In the genomic region with DNA sequence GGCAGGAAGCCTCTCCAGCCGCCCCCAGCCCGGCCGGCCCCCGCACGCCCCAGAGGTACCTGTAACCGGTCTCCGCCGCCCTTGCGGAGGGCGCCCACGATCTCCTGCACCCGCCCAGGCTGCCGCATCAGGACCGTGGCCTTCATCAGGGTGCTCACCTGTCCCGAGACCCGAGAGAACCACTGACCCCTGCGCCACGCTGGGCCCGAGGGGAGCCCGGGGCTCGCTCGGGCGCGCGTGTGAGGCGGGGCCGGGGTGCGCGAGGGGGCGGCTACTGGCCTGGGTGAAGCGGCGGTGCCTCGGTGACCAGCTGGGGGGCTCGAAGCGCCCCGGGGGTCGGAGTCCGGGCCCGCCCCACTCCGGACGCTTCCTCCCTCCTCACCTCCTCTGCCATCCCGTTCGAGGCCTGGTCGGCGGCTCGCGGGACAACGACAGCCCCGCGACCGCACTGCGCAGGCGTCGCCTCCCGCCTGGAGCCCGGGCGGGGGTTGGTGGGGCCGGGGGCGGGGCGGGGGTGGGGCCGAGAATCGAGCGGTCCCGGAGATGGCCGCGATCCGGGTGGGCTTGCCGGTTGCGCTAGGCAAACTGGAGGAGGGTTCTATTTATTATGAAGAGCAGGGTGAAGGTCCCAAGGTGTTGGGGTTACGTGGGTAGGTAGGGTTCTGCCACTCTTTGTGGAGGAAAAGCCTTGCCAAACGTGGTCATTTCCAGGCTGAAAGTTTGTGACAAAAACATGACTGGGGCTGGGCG, we compare ENCODE assay signal across 1 cellular context.
TF ChIP-seq lines count a peak whose summit lies in the region.

A gene (minus strand): TSS at position 433 of the 750 bp plus-strand sequence. CDS start 39 bp downstream, at position 394.

TF ChIP-seq in HepG2, 621 proteins besides CTCF, POLR2A, EP300 and RAD21 (continued from another document and continues in another):
- TF ChIP-seq, protein P1, sequence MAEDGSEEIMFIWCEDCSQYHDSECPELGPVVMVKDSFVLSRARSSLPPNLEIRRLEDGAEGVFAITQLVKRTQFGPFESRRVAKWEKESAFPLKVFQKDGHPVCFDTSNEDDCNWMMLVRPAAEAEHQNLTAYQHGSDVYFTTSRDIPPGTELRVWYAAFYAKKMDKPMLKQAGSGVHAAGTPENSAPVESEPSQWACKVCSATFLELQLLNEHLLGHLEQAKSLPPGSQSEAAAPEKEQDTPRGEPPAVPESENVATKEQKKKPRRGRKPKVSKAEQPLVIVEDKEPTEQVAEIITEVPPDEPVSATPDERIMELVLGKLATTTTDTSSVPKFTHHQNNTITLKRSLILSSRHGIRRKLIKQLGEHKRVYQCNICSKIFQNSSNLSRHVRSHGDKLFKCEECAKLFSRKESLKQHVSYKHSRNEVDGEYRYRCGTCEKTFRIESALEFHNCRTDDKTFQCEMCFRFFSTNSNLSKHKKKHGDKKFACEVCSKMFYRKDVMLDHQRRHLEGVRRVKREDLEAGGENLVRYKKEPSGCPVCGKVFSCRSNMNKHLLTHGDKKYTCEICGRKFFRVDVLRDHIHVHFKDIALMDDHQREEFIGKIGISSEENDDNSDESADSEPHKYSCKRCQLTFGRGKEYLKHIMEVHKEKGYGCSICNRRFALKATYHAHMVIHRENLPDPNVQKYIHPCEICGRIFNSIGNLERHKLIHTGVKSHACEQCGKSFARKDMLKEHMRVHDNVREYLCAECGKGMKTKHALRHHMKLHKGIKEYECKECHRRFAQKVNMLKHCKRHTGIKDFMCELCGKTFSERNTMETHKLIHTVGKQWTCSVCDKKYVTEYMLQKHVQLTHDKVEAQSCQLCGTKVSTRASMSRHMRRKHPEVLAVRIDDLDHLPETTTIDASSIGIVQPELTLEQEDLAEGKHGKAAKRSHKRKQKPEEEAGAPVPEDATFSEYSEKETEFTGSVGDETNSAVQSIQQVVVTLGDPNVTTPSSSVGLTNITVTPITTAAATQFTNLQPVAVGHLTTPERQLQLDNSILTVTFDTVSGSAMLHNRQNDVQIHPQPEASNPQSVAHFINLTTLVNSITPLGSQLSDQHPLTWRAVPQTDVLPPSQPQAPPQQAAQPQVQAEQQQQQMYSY (CRISPR knock-in tag; IDR thresholded peaks at IDR 0.05), result no peak
- TF ChIP-seq TGIF2 (CRISPR knock-in tag; IDR thresholded peaks at IDR 0.05) (no peak), MTA3 (CRISPR knock-in tag; IDR thresholded peaks at IDR 0.05) (no peak), MYC (CRISPR knock-in tag; IDR thresholded peaks at IDR 0.05; ENCODE audit: borderline replicate concordance) (peak; percentile 28; the same call in 1 of the 2 replicates), RFXAP (CRISPR knock-in tag; IDR thresholded peaks at IDR 0.05; ENCODE audit: borderline replicate concordance) (no peak), ERF (CRISPR knock-in tag; IDR thresholded peaks at IDR 0.05) (0 out of 2 replicates have a peak, but pooled peaks have one; percentile 22), JUNB (CRISPR knock-in tag; IDR thresholded peaks at IDR 0.05; ENCODE audit: borderline replicate concordance) (no peak), HNRNPL (IDR thresholded peaks at IDR 0.05; ENCODE audit: low read depth, low read length) (no peak), MIER2 (CRISPR knock-in tag; IDR thresholded peaks at IDR 0.05) (no peak), HOXD1 (CRISPR knock-in tag; IDR thresholded peaks at IDR 0.05) (no peak), GPN1 (CRISPR knock-in tag; IDR thresholded peaks at IDR 0.05; ENCODE audit: borderline replicate concordance) (no peak), U2AF2 (IDR thresholded peaks at IDR 0.05; ENCODE audit: low read depth, low read length) (no peak)
- TF ChIP-seq, protein P2, sequence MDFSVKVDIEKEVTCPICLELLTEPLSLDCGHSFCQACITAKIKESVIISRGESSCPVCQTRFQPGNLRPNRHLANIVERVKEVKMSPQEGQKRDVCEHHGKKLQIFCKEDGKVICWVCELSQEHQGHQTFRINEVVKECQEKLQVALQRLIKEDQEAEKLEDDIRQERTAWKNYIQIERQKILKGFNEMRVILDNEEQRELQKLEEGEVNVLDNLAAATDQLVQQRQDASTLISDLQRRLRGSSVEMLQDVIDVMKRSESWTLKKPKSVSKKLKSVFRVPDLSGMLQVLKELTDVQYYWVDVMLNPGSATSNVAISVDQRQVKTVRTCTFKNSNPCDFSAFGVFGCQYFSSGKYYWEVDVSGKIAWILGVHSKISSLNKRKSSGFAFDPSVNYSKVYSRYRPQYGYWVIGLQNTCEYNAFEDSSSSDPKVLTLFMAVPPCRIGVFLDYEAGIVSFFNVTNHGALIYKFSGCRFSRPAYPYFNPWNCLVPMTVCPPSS (IDR thresholded peaks at IDR 0.05), result no peak
- TF ChIP-seq, protein P3, sequence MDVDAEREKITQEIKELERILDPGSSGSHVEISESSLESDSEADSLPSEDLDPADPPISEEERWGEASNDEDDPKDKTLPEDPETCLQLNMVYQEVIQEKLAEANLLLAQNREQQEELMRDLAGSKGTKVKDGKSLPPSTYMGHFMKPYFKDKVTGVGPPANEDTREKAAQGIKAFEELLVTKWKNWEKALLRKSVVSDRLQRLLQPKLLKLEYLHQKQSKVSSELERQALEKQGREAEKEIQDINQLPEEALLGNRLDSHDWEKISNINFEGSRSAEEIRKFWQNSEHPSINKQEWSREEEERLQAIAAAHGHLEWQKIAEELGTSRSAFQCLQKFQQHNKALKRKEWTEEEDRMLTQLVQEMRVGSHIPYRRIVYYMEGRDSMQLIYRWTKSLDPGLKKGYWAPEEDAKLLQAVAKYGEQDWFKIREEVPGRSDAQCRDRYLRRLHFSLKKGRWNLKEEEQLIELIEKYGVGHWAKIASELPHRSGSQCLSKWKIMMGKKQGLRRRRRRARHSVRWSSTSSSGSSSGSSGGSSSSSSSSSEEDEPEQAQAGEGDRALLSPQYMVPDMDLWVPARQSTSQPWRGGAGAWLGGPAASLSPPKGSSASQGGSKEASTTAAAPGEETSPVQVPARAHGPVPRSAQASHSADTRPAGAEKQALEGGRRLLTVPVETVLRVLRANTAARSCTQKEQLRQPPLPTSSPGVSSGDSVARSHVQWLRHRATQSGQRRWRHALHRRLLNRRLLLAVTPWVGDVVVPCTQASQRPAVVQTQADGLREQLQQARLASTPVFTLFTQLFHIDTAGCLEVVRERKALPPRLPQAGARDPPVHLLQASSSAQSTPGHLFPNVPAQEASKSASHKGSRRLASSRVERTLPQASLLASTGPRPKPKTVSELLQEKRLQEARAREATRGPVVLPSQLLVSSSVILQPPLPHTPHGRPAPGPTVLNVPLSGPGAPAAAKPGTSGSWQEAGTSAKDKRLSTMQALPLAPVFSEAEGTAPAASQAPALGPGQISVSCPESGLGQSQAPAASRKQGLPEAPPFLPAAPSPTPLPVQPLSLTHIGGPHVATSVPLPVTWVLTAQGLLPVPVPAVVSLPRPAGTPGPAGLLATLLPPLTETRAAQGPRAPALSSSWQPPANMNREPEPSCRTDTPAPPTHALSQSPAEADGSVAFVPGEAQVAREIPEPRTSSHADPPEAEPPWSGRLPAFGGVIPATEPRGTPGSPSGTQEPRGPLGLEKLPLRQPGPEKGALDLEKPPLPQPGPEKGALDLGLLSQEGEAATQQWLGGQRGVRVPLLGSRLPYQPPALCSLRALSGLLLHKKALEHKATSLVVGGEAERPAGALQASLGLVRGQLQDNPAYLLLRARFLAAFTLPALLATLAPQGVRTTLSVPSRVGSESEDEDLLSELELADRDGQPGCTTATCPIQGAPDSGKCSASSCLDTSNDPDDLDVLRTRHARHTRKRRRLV (CRISPR knock-in tag; IDR thresholded peaks at IDR 0.05), result no peak
- TF ChIP-seq, protein P4, sequence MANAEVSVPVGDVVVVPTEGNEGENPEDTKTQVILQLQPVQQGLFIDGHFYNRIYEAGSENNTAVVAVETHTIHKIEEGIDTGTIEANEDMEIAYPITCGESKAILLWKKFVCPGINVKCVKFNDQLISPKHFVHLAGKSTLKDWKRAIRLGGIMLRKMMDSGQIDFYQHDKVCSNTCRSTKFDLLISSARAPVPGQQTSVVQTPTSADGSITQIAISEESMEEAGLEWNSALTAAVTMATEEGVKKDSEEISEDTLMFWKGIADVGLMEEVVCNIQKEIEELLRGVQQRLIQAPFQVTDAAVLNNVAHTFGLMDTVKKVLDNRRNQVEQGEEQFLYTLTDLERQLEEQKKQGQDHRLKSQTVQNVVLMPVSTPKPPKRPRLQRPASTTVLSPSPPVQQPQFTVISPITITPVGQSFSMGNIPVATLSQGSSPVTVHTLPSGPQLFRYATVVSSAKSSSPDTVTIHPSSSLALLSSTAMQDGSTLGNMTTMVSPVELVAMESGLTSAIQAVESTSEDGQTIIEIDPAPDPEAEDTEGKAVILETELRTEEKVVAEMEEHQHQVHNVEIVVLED (CRISPR knock-in tag; IDR thresholded peaks at IDR 0.05; ENCODE audit: borderline replicate concordance), result peak; percentile 20; the same call in 1 of the 2 replicates
- TF ChIP-seq, protein P5, sequence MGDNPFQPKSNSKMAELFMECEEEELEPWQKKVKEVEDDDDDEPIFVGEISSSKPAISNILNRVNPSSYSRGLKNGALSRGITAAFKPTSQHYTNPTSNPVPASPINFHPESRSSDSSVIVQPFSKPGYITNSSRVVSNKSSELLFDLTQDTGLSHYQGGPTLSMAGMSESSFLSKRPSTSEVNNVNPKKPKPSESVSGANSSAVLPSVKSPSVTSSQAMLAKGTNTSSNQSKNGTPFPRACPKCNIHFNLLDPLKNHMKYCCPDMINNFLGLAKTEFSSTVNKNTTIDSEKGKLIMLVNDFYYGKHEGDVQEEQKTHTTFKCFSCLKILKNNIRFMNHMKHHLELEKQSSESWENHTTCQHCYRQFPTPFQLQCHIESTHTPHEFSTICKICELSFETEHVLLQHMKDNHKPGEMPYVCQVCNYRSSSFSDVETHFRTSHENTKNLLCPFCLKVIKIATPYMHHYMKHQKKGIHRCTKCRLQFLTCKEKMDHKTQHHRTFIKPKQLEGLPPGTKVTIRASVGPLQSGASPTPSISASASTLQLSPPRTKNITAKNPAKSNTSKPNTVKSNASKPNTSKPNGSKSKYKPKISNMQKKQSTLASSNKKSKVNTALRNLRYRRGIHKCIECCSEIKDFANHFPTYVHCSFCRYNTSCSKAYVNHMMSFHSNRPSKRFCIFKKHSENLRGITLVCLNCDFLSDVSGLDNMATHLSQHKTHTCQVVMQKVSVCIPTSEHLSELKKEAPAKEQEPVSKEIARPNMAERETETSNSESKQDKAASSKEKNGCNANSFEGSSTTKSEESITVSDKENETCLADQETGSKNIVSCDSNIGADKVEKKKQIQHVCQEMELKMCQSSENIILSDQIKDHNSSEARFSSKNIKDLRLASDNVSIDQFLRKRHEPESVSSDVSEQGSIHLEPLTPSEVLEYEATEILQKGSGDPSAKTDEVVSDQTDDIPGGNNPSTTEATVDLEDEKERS (CRISPR knock-in tag; IDR thresholded peaks at IDR 0.05), result no peak
- TF ChIP-seq, protein P6, sequence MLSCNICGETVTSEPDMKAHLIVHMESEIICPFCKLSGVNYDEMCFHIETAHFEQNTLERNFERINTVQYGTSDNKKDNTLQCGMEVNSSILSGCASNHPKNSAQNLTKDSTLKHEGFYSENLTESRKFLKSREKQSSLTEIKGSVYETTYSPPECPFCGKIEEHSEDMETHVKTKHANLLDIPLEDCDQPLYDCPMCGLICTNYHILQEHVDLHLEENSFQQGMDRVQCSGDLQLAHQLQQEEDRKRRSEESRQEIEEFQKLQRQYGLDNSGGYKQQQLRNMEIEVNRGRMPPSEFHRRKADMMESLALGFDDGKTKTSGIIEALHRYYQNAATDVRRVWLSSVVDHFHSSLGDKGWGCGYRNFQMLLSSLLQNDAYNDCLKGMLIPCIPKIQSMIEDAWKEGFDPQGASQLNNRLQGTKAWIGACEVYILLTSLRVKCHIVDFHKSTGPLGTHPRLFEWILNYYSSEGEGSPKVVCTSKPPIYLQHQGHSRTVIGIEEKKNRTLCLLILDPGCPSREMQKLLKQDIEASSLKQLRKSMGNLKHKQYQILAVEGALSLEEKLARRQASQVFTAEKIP (CRISPR knock-in tag; IDR thresholded peaks at IDR 0.05; ENCODE audit: borderline replicate concordance), result no peak
- TF ChIP-seq, protein P7, sequence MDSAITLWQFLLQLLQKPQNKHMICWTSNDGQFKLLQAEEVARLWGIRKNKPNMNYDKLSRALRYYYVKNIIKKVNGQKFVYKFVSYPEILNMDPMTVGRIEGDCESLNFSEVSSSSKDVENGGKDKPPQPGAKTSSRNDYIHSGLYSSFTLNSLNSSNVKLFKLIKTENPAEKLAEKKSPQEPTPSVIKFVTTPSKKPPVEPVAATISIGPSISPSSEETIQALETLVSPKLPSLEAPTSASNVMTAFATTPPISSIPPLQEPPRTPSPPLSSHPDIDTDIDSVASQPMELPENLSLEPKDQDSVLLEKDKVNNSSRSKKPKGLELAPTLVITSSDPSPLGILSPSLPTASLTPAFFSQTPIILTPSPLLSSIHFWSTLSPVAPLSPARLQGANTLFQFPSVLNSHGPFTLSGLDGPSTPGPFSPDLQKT (CRISPR knock-in tag; IDR thresholded peaks at IDR 0.05; ENCODE audit: borderline replicate concordance), result 0 out of 2 replicates have a peak, but pooled peaks have one; percentile 22
- TF ChIP-seq, protein P8, sequence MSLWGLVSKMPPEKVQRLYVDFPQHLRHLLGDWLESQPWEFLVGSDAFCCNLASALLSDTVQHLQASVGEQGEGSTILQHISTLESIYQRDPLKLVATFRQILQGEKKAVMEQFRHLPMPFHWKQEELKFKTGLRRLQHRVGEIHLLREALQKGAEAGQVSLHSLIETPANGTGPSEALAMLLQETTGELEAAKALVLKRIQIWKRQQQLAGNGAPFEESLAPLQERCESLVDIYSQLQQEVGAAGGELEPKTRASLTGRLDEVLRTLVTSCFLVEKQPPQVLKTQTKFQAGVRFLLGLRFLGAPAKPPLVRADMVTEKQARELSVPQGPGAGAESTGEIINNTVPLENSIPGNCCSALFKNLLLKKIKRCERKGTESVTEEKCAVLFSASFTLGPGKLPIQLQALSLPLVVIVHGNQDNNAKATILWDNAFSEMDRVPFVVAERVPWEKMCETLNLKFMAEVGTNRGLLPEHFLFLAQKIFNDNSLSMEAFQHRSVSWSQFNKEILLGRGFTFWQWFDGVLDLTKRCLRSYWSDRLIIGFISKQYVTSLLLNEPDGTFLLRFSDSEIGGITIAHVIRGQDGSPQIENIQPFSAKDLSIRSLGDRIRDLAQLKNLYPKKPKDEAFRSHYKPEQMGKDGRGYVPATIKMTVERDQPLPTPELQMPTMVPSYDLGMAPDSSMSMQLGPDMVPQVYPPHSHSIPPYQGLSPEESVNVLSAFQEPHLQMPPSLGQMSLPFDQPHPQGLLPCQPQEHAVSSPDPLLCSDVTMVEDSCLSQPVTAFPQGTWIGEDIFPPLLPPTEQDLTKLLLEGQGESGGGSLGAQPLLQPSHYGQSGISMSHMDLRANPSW (CRISPR knock-in tag; IDR thresholded peaks at IDR 0.05; ENCODE audit: borderline replicate concordance), result no peak
